In the genomic region with DNA sequence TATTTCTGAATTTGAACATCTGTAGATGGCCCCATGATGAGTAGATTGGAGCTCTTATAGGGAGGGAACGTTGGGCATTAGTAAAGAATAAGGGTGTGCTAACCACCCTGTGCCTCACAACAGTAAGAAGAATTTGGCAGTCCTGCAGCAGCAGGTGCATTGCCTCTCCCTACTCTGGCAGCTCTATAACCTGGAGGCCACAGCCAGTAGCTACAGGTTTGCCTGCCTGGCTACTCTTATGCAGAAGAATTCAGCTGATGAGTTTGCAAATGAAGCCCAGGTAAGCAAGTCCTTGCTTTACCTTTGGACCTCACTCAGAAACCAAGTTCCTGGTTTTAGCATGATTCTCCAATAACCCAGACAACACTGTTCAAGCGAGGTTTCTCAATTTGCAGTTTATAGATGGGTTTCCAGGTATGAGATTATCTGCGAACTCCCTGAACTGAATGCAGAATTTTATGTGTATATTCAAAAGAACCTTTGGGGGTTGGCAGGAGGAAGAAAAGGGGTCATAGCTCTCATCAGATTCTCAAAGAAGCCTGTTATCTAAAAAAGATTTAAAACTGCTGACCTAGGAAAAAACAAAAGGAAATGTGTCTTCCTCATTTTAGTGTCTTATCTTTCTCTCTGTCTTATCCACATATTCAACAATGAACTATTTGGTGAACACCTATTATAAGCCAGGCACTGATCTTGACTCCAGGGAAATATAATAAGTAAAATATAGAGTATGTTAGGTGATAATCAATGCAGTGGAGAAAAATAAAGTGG, we compare ENCODE assay signal across 32 cellular contexts. TPM values are rescaled to one million over a fixed set of nuclear protein-coding genes. Genes with fewer than 3 reads are reported as not detected.
"Had no signal": no experiment of that assay in that cellular context is flagged by ENCODE, and none has a peak within 500 bp of the region (broad histone marks: within the 10 kb centered on the region; RNA-seq: fewer than 3 reads in every experiment).

No MANE protein-coding gene starts in this region.

- H3K4me3 ChIP-seq: colonic mucosa, esophagus muscularis mucosa, gastroesophageal sphincter, heart right ventricle, lower lobe of right lung, ovary, psoas muscle, skin epidermis, spleen, thoracic aorta, tibial nerve, upper lobe of left lung had no signal

- H3K4me3 Mint-ChIP-seq: dendritic cell treated with granulocyte-macrophage colony-stimulating factor and Interleukin-4, amounts not matched to agents 40 ng/mL and 50 ng/mL, for 4 days; naive thymus-derived CD8-positive, alpha-beta T cell; stimulated activated naive B cell treated with anti-CD40 and anti-IgM and Interleukin-4, amounts not matched to agents 10 μg/mL and 1 μg/mL and 100 μg/mL, for 72 hours; stimulated activated naive CD8-positive, alpha-beta T cell treated with anti-CD3 and anti-CD28 coated beads, Interleukin-15, Interleukin-2, amounts not matched to agents 100 ng/mL and 50 ng/mL, for 24 hours had no signal

- H3K27ac Mint-ChIP-seq: dendritic cell treated with granulocyte-macrophage colony-stimulating factor and Interleukin-4, amounts not matched to agents 40 ng/mL and 50 ng/mL, for 4 days; naive thymus-derived CD8-positive, alpha-beta T cell; stimulated activated naive B cell treated with anti-CD40 and anti-IgM and Interleukin-4, amounts not matched to agents 10 μg/mL and 1 μg/mL and 100 μg/mL, for 72 hours; stimulated activated naive CD8-positive, alpha-beta T cell treated with anti-CD3 and anti-CD28 coated beads, Interleukin-15, Interleukin-2, amounts not matched to agents 100 ng/mL and 50 ng/mL, for 24 hours had no signal

- DNase-seq: colonic mucosa; effector CD8-positive, alpha-beta T cell; foreskin keratinocyte; heart right ventricle; hippocampal formation; left ventricle myocardium superior; lower lobe of right lung; naive thymus-derived CD8-positive, alpha-beta T cell; occipital lobe; ovary; posterior cingulate gyrus; psoas muscle; right cardiac atrium; spleen; stimulated activated CD4-positive, alpha-beta T cell treated with anti-CD3 and anti-CD28 coated beads, Interleukin-4, amount 100 ng/mL, for 4 hours; stimulated activated naive B cell treated with anti-CD40 and anti-IgM and Interleukin-4, amounts not matched to agents 10 μg/mL and 1 μg/mL and 100 μg/mL, for 72 hours; upper lobe of left lung had no signal

- H3K4me1 ChIP-seq: colonic mucosa, esophagus muscularis mucosa, gastroesophageal sphincter, heart right ventricle, lower lobe of right lung, psoas muscle, spleen, tibial nerve, upper lobe of left lung had no signal

- H3K36me3 ChIP-seq: colonic mucosa, ovary, thoracic aorta had no signal

- H3K9me3 Mint-ChIP-seq: dendritic cell treated with granulocyte-macrophage colony-stimulating factor and Interleukin-4, amounts not matched to agents 40 ng/mL and 50 ng/mL, for 4 days; naive thymus-derived CD8-positive, alpha-beta T cell; stimulated activated naive B cell treated with anti-CD40 and anti-IgM and Interleukin-4, amounts not matched to agents 10 μg/mL and 1 μg/mL and 100 μg/mL, for 72 hours; stimulated activated naive CD8-positive, alpha-beta T cell treated with anti-CD3 and anti-CD28 coated beads, Interleukin-15, Interleukin-2, amounts not matched to agents 100 ng/mL and 50 ng/mL, for 24 hours had no signal

- H3K9me3 ChIP-seq: colonic mucosa, esophagus muscularis mucosa, gastroesophageal sphincter, heart right ventricle, lower lobe of right lung, ovary, psoas muscle, spleen, thoracic aorta, tibial nerve, upper lobe of left lung had no signal

- FAIRE-seq: endothelial cell of umbilical vein, keratinocyte, urothelium cell line had no signal

- H3K27me3 Mint-ChIP-seq: dendritic cell treated with granulocyte-macrophage colony-stimulating factor and Interleukin-4, amounts not matched to agents 40 ng/mL and 50 ng/mL, for 4 days; naive thymus-derived CD8-positive, alpha-beta T cell; stimulated activated naive B cell treated with anti-CD40 and anti-IgM and Interleukin-4, amounts not matched to agents 10 μg/mL and 1 μg/mL and 100 μg/mL, for 72 hours; stimulated activated naive CD8-positive, alpha-beta T cell treated with anti-CD3 and anti-CD28 coated beads, Interleukin-15, Interleukin-2, amounts not matched to agents 100 ng/mL and 50 ng/mL, for 24 hours had no signal

- H3K4me1 Mint-ChIP-seq: naive thymus-derived CD8-positive, alpha-beta T cell; stimulated activated naive B cell treated with anti-CD40 and anti-IgM and Interleukin-4, amounts not matched to agents 10 μg/mL and 1 μg/mL and 100 μg/mL, for 72 hours had no signal

- H3K27me3 ChIP-seq: colonic mucosa, esophagus muscularis mucosa, foreskin keratinocyte, gastroesophageal sphincter, heart right ventricle, ovary, spleen, tibial nerve, upper lobe of left lung had no signal

- ATAC-seq: foreskin keratinocyte; gastroesophageal sphincter; heart right ventricle; left ventricle myocardium superior; lower lobe of right lung; naive thymus-derived CD8-positive, alpha-beta T cell; psoas muscle; right cardiac atrium; stimulated activated naive B cell treated with anti-CD40 and anti-IgM and Interleukin-4, amounts not matched to agents 10 μg/mL and 1 μg/mL and 100 μg/mL, for 72 hours had no signal

- H3K27ac ChIP-seq: colonic mucosa, esophagus muscularis mucosa, foreskin keratinocyte, gastroesophageal sphincter, heart right ventricle, lower lobe of right lung, ovary, psoas muscle, skin epidermis, spleen, thoracic aorta, tibial nerve, upper lobe of left lung had no signal

RNA-seq across cellular contexts. Expression of a gene that starts 18.9 kb away (rescaled TPM):
- total RNA-seq: colonic mucosa; endothelial cell of umbilical vein; epithelial cell of proximal tubule; fibroblast of lung; gastroesophageal sphincter; left ventricle myocardium superior; myocyte; naive thymus-derived CD8-positive, alpha-beta T cell; occipital lobe; renal cortical epithelial cell had no signal
- polyA plus RNA-seq: endothelial cell of umbilical vein; fibroblast of lung; naive thymus-derived CD8-positive, alpha-beta T cell; neural cell had no signal

RNA-seq across cellular contexts. Expression of a gene that starts 27.7 kb away (rescaled TPM):
- total RNA-seq: endothelial cell of umbilical vein, epithelial cell of proximal tubule, myocyte, renal cortical epithelial cell had no signal
- polyA plus RNA-seq: endothelial cell of umbilical vein; fibroblast of lung; naive thymus-derived CD8-positive, alpha-beta T cell; neural cell had no signal
